9 cellular contexts compared by ENCODE assay signal in genomic region chr19:2722541-2723344, GRCh38. TPM values are rescaled to one million over a fixed set of nuclear protein-coding genes. Genes with fewer than 3 reads are reported as not detected.
A peak's percentile ranks its signal among the peaks of the same experiment; 100 is the strongest.
DNase-seq lines count a peak whose midpoint lies in the region; ATAC-seq, FAIRE-seq and TF ChIP-seq lines count a peak whose summit lies in the region.
"Had no signal": no experiment of that assay in that cellular context is flagged by ENCODE, and none has a peak within 500 bp of the region (broad histone marks: within the 10 kb centered on the region; RNA-seq: fewer than 3 reads in every experiment).

No MANE protein-coding gene starts in this region.

- H3K4me3 Mint-ChIP-seq in activated CD8-positive, alpha-beta T cell treated with anti-CD3 and anti-CD28 coated beads, Interleukin-2, amount 10 ng/mL, durations not matched to agents 7 days and 5 days: no peak overlapping the region

- H4K20me1 ChIP-seq in osteoblast (ENCODE audit: insufficient read depth, low read length): no peaks in the 10 kb centered on the region

- no peaks in the 10 kb centered on the region for H3K9me3 ChIP-seq in osteoblast (ENCODE audit: low read depth, low read length)

- no peak for TF ChIP-seq CTCF in osteoblast (IDR thresholded peaks at IDR 0.05; ENCODE audit: extremely low read depth, low read depth, low read length)

- POLR2A ChIA-PET in activated CD8-positive, alpha-beta T cell treated with anti-CD3 and anti-CD28 coated beads, Interleukin-2, amount 10 ng/mL, durations not matched to agents 7 days and 5 days (lab: Charles Lee): no interaction called here

- in situ Hi-C loops in Caki2 (cut with HindIII; ENCODE audit: low pct_unique_long_range_greater_than_20kb, low sequenced_read_pairs): no loop called here

- no peaks in the 10 kb centered on the region for H3K36me3 ChIP-seq in osteoblast (ENCODE audit: insufficient read depth, low read length)

- ATAC-seq in activated CD8-positive, alpha-beta T cell treated with anti-CD3 and anti-CD28 coated beads, Interleukin-2, amount 10 ng/mL, durations not matched to agents 7 days and 5 days: no peak
- ATAC-seq in GM21390 (IDR thresholded peaks at IDR 0.05; ENCODE audit: unreplicated experiment) (no peak), GM19023 (IDR thresholded peaks at IDR 0.05; ENCODE audit: unreplicated experiment) (no peak)

- H3K27ac Mint-ChIP-seq in activated CD8-positive, alpha-beta T cell treated with anti-CD3 and anti-CD28 coated beads, Interleukin-2, amount 10 ng/mL, durations not matched to agents 7 days and 5 days: no peak overlapping the region

- CTCF ChIA-PET in activated CD8-positive, alpha-beta T cell treated with anti-CD3 and anti-CD28 coated beads, Interleukin-2, amount 10 ng/mL, durations not matched to agents 7 days and 5 days (lab: Charles Lee): interaction anchor here (0.8 to 1.4 kb wide), 2 partner anchors 15 to 74 kb away, joined by 3 to 4 read pairs; no protein-coding TSS in a partner anchor

- peak overlapping the region; percentile 69 for H3K27ac ChIP-seq in osteoblast (ENCODE audit: low read depth, low read length)

- H2AFZ ChIP-seq in osteoblast (ENCODE audit: low read length): peak overlapping the region; percentile 79

- H3K27me3 Mint-ChIP-seq in activated CD8-positive, alpha-beta T cell treated with anti-CD3 and anti-CD28 coated beads, Interleukin-2, amount 10 ng/mL, durations not matched to agents 7 days and 5 days (ENCODE audit: low read depth): peaks cover 25% of the 10 kb centered on the region

- peaks cover 18% of the 10 kb centered on the region for H3K4me1 ChIP-seq in osteoblast (ENCODE audit: insufficient read depth, low read length)

- FAIRE-seq in RCC 7860 (lab: Jason Lieb, UNC): peak; percentile 65
- FAIRE-seq: GM18507 had no signal

- H3K9me3 Mint-ChIP-seq in activated CD8-positive, alpha-beta T cell treated with anti-CD3 and anti-CD28 coated beads, Interleukin-2, amount 10 ng/mL, durations not matched to agents 7 days and 5 days (ENCODE audit: insufficient read depth): no peaks in the 10 kb centered on the region

- peak; percentile 27 for DNase-seq in Caki2 (ENCODE audit: low read depth)
- DNase-seq in RCC 7860 (ENCODE audit: low spot score): peak; percentile 80
- DNase-seq in fibroblast of gingiva (ENCODE audit: low read depth): peak; percentile 76
- peak; percentile 100 for DNase-seq in osteoblast (ENCODE audit: insufficient read length, low spot score, missing footprints)
- no peak for DNase-seq in hippocampal formation (lab: John Stamatoyannopoulos, UW)
- no peak for DNase-seq in activated CD8-positive, alpha-beta T cell treated with anti-CD3 and anti-CD28 coated beads, Interleukin-2, amount 10 ng/mL, durations not matched to agents 7 days and 5 days

- H3K27me3 ChIP-seq in osteoblast (ENCODE audit: insufficient read depth, low read length): peaks cover 17% of the 10 kb centered on the region

- peaks cover 6% of the 10 kb centered on the region for H3K4me1 Mint-ChIP-seq in activated CD8-positive, alpha-beta T cell treated with anti-CD3 and anti-CD28 coated beads, Interleukin-2, amount 10 ng/mL, durations not matched to agents 7 days and 5 days (ENCODE audit: low read depth)

- peak overlapping the region; percentile 23 for H3K4me3 ChIP-seq in osteoblast (ENCODE audit: insufficient read depth, low read length)

- peak overlapping the region; percentile 50 for H3K4me2 ChIP-seq in osteoblast (ENCODE audit: insufficient read depth, low read length)

- H3K79me2 ChIP-seq in osteoblast (ENCODE audit: insufficient read depth, low read length): no peaks in the 10 kb centered on the region

- H3K36me3 Mint-ChIP-seq in activated CD8-positive, alpha-beta T cell treated with anti-CD3 and anti-CD28 coated beads, Interleukin-2, amount 10 ng/mL, durations not matched to agents 7 days and 5 days (ENCODE audit: low read depth): no peaks in the 10 kb centered on the region

RNA-seq across cellular contexts. Expression of gene DIRAS1, which starts 1.6 kb away (rescaled TPM):
- 0.17 and 0.23 TPM in 2 replicates for total RNA-seq in Caki2 (2014; rRNA removed; shearing (Covaris generic); ENCODE audit: low replicate concordance)
- 12.4 and 14.8 TPM in 2 replicates for total RNA-seq in osteoblast
- not detected for total RNA-seq in activated CD8-positive, alpha-beta T cell treated with anti-CD3 and anti-CD28 coated beads, Interleukin-2, amount 10 ng/mL, durations not matched to agents 7 days and 5 days

RNA-seq across cellular contexts. Expression of gene SLC39A3, which starts 17.1 kb away (rescaled TPM):
- 32.1 and 33.1 TPM in 2 replicates for total RNA-seq in Caki2 (2014; rRNA removed; shearing (Covaris generic); ENCODE audit: low replicate concordance)
- total RNA-seq in osteoblast: 33.0 and 33.7 TPM in 2 replicates
- total RNA-seq in activated CD8-positive, alpha-beta T cell treated with anti-CD3 and anti-CD28 coated beads, Interleukin-2, amount 10 ng/mL, durations not matched to agents 7 days and 5 days: 10 to 100 TPM; 28.1 to 38.2 TPM

RNA-seq across cellular contexts. Expression of gene GNG7, which starts 20.2 kb away (rescaled TPM):
- total RNA-seq in Caki2 (2014; rRNA removed; shearing (Covaris generic); ENCODE audit: low replicate concordance): 0.38 and 0.47 TPM in 2 replicates
- total RNA-seq in osteoblast: 0.29 and 0.72 TPM in 2 replicates
- total RNA-seq in activated CD8-positive, alpha-beta T cell treated with anti-CD3 and anti-CD28 coated beads, Interleukin-2, amount 10 ng/mL, durations not matched to agents 7 days and 5 days: under 1 TPM; 0.08 to 0.13 TPM

Comparison
In these comparisons a context has a peak if more than half of its experiments do, and no peak if none do; other contexts are left out.
1. DNase-seq: peak in Caki2 (single experiment), RCC 7860 (single experiment), fibroblast of gingiva (single experiment) and osteoblast (single experiment); none in hippocampal formation (0 of 2) and activated CD8-positive, alpha-beta T cell treated with anti-CD3 and anti-CD28 coated beads, Interleukin-2, amount 10 ng/mL, durations not matched to agents 7 days and 5 days (single experiment).
2. RNA of gene DIRAS1, which starts 1.6 kb away (total RNA-seq): 12.4 to 14.8 TPM in osteoblast; 0.17 to 0.23 TPM in Caki2 and not detected in activated CD8-positive, alpha-beta T cell treated with anti-CD3 and anti-CD28 coated beads, Interleukin-2, amount 10 ng/mL, durations not matched to agents 7 days and 5 days; every median in the first group is over 10 times any median in the second.